In the genomic region with DNA sequence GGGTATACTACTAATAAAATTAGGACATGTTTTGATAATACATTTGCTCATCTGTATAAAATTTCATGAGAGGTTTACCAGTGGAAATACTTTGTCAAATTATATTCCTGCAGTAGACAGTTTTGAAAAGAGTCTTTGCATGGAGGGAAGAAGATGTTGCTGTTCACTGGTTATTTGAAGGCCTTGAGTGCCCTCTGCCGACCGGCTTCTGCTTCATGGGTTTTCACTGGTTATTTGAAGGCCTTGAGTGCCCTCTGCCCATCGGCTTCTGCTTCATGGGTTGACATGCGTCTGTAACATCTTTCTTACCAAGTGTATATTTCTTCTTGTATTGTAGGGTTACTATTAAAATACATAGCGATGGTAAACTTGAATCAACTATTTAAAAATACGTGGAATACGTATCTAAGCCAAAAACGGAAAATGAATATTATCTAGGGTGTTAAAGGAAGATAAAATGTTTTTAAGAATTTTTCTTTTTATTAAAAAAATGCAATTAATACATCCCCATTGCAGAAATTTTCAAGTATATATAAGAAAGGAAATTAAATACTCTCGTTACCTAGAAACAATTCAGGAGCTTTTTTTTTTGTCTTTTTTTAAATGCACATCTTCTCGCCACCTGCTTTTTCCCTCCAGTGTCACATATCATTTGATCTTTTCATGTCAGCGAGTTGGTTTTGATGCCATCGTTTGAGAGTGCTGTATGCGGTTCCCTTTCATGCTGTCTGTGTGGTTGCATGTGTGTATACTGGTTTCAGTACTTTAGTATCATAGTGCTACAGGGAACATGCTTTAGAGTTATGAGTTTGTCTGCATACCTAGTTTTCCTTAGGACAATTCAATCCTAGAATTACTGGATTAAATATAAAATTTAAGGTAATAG, we compare ENCODE assay signal across 8 cellular contexts.
A peak's percentile ranks its signal among the peaks of the same experiment; 100 is the strongest.
DNase-seq lines count a peak whose midpoint lies in the region; ATAC-seq, FAIRE-seq and TF ChIP-seq lines count a peak whose summit lies in the region.

No MANE protein-coding gene starts in this region.

- POLR2A ChIA-PET in A673 (lab: Charles Lee; ENCODE audit: low non-redundant PET), result no interaction called here

- TF ChIP-seq CTCF in A673 (conservative IDR thresholded peaks at IDR 0.05; ENCODE audit: low read depth, low read length) (peak; percentile 66), psoas muscle (IDR thresholded peaks at IDR 0.05) (peak; percentile 71)

- in situ Hi-C loops in SK-MEL-5 (cut with HindIII; ENCODE audit: low pct_unique_long_range_greater_than_20kb, low sequenced_read_pairs), result no loop called here

- no peak overlapping the region for H3K4me3 ChIP-seq in A673 (ENCODE audit: low read depth, low read length, poor library complexity, severe bottlenecking)
- no peak overlapping the region for H3K4me3 ChIP-seq in psoas muscle

- peaks cover 65% of the 10 kb centered on the region for H3K4me1 Mint-ChIP-seq in activated naive CD4-positive, alpha-beta T cell treated with anti-CD3 and anti-CD28 coated beads, Interleukin-2, amount 50 U/mL, for 24 hours

- peaks cover 60% of the 10 kb centered on the region for H3K36me3 ChIP-seq in A673 (ENCODE audit: insufficient read depth, low read length, poor library complexity, severe bottlenecking)
- H3K36me3 ChIP-seq in psoas muscle (ENCODE audit: insufficient read depth in 1 of 2, low read depth in 1 of 2), result peaks cover 2 to 64% of the 10 kb centered on the region in 2 donors

- peak; percentile 75 to 93 (median 83) for ATAC-seq in psoas muscle

- no peaks in the 10 kb centered on the region for H3K27me3 Mint-ChIP-seq in activated naive CD4-positive, alpha-beta T cell treated with anti-CD3 and anti-CD28 coated beads, Interleukin-2, amount 50 U/mL, for 24 hours

- intact Hi-C loops in A673 (cut with micrococcal nuclease; ENCODE audit: unreplicated experiment) (loop anchor here (1.0 kb wide), 1 partner anchor 141 kb away; no protein-coding TSS in a partner anchor), head of caudate nucleus (cut with DNase I) (loop anchor here (5.0 kb wide), 1 partner anchor 142 kb away; no protein-coding TSS in a partner anchor), psoas muscle (cut with DNase I) (loop anchor here (1.0 to 10.0 kb wide), 2 partner anchors 94 to 140 kb away; a partner anchor contains a TSS)

- H3K9me3 Mint-ChIP-seq in activated naive CD4-positive, alpha-beta T cell treated with anti-CD3 and anti-CD28 coated beads, Interleukin-2, amount 50 U/mL, for 24 hours, result no peaks in the 10 kb centered on the region

- peak; percentile 87 for FAIRE-seq in GM18507 (lab: Jason Lieb, UNC)

- CTCF ChIA-PET in A673 (lab: Charles Lee), result no interaction called here

- no peaks in the 10 kb centered on the region for H3K9me3 ChIP-seq in A673 (ENCODE audit: low read depth, low read length, poor library complexity, severe bottlenecking)
- no peaks in the 10 kb centered on the region for H3K9me3 ChIP-seq in psoas muscle

- DNase-seq in A673 (ENCODE audit: low spot score) (peak; percentile 68), GM18507 (ENCODE audit: extremely low spot score, insufficient read length, low read depth) (no peak), HT1080 (ENCODE audit: low read depth) (peak; percentile 75), SK-MEL-5 (ENCODE audit: low read depth, low spot score) (peak; percentile 92), head of caudate nucleus (peak in 41 of 42 donors; percentile 64 to 93 (median 83)), psoas muscle (peak; percentile 73 to 85), NCI-H2081 treated with DMSO at 0.1 percent for 48 hours (lab: John Stamatoyannopoulos, UW) (no peak)

- no TSS peak for BruUV-seq in A673 (replicated peaks; lab: Mats Ljungman, UMichigan)

- H3K27ac ChIP-seq in A673 (ENCODE audit: low read depth, low read length, poor library complexity, severe bottlenecking), result no peak overlapping the region
- no peak overlapping the region for H3K27ac ChIP-seq in psoas muscle

- WGBS in psoas muscle, 3 donors, result 65 to 74% (median 67%) methylated on average over 13 of the region's 13 CpGs

- peaks cover 12% of the 10 kb centered on the region for H3K36me3 Mint-ChIP-seq in activated naive CD4-positive, alpha-beta T cell treated with anti-CD3 and anti-CD28 coated beads, Interleukin-2, amount 50 U/mL, for 24 hours

- peak overlapping the region; percentile 71 for H3K4me3 Mint-ChIP-seq in activated naive CD4-positive, alpha-beta T cell treated with anti-CD3 and anti-CD28 coated beads, Interleukin-2, amount 50 U/mL, for 24 hours

- H3K4me1 ChIP-seq in A673 (ENCODE audit: insufficient read depth, low read length, poor library complexity, severe bottlenecking) (no peaks in the 10 kb centered on the region), psoas muscle (peaks cover 4% of the 10 kb centered on the region)

- peak overlapping the region; percentile 89 for H3K27ac Mint-ChIP-seq in activated naive CD4-positive, alpha-beta T cell treated with anti-CD3 and anti-CD28 coated beads, Interleukin-2, amount 50 U/mL, for 24 hours

- H3K27me3 ChIP-seq in A673 (replicated peaks; ENCODE audit: insufficient read depth, low read depth, low read length, poor library complexity), result no peaks in the 10 kb centered on the region
- no peaks in the 10 kb centered on the region for H3K27me3 ChIP-seq in psoas muscle (ENCODE audit: insufficient read depth in 3 of 3, low read length in 2 of 3)

Comparison
In these comparisons a context has a peak if more than half of its experiments do, and no peak if none do; other contexts are left out.
1. DNase-seq: peak in A673 (single experiment), HT1080 (single experiment), SK-MEL-5 (single experiment), head of caudate nucleus (41 of 42) and psoas muscle (2 of 2); none in GM18507 (single experiment) and NCI-H2081 treated with DMSO at 0.1 percent for 48 hours (single experiment).